Comparison of ENCODE assay signal across 8 cellular contexts in genomic region chr6:29847871-29848630, GRCh38. TPM values are rescaled to one million over a fixed set of nuclear protein-coding genes. Genes with fewer than 3 reads are reported as not detected.
A peak's percentile ranks its signal among the peaks of the same experiment; 100 is the strongest.
DNase-seq lines count a peak whose midpoint lies in the region; ATAC-seq and TF ChIP-seq lines count a peak whose summit lies in the region.

No MANE protein-coding gene starts in this region.

- TF ChIP-seq CTCF in LNCAP (IDR thresholded peaks at IDR 0.05), result peak; percentile 76
- TF ChIP-seq CTCF in ovary (IDR thresholded peaks at IDR 0.05), result peak; percentile 70 to 92 (median 85)
- peak; percentile 74 to 94 (median 88) for TF ChIP-seq CTCF in tibial nerve (IDR thresholded peaks at IDR 0.05)

- no peaks in the 10 kb centered on the region for H3K36me3 ChIP-seq in SK-N-MC (ENCODE audit: insufficient read depth, low read length)
- H3K36me3 ChIP-seq in ovary, result no peaks in the 10 kb centered on the region
- H3K36me3 ChIP-seq in tibial nerve, result no peaks in the 10 kb centered on the region

- H3K4me3 ChIP-seq in SK-N-MC (no peak overlapping the region), ovary (no peak overlapping the region), tibial nerve (no peak overlapping the region)

- 2 to 9% (median 5%) methylated on average over 10 to 14 of the region's 14 CpGs for WGBS in ovary, 3 donors
- WGBS in tibial nerve, 2 donors, result 4 to 8% methylated on average over 13 of the region's 14 CpGs

- no peaks in the 10 kb centered on the region for H3K9me3 ChIP-seq in SK-N-MC (ENCODE audit: low read depth, low read length)
- H3K9me3 ChIP-seq in ovary, result no peaks in the 10 kb centered on the region
- H3K9me3 ChIP-seq in tibial nerve, result peaks cover 0 to 5% (median 0%) of the 10 kb centered on the region in 4 donors

- TF ChIP-seq POLR2A in ovary (IDR thresholded peaks at IDR 0.05), result no peak
- TF ChIP-seq POLR2A in tibial nerve (IDR thresholded peaks at IDR 0.05), result no peak

- peak; percentile 66 for DNase-seq in ELR (ENCODE audit: low read depth)
- DNase-seq in SK-N-MC (ENCODE audit: low read depth, low spot score), result peak; percentile 8
- peak; percentile 74 for DNase-seq in activated gamma-delta T cell treated with anti-CD3 and anti-CD28 coated beads, Interleukin-2, amount 50 U/mL, for 16 hours (ENCODE audit: low read depth)
- DNase-seq in globus pallidus (ENCODE audit: low spot score), result peak; percentile 47
- DNase-seq in ovary, result peak; percentile 58 to 85 (median 80)
- DNase-seq in tibial nerve (ENCODE audit: low spot score in 2 of 2), result peak; percentile 60 to 77

- intact Hi-C loops in ovary (cut with DNase I), result loop anchor here (2.0 to 10.0 kb wide), 4 partner anchors 163 to 169 kb away; no protein-coding TSS in a partner anchor

- H3K4me1 ChIP-seq in ovary (ENCODE audit: insufficient read depth) (no peaks in the 10 kb centered on the region), tibial nerve (peaks cover 0 to 8% (median 0%) of the 10 kb centered on the region in 4 donors)

- H3K27me3 ChIP-seq in ovary (no peaks in the 10 kb centered on the region), tibial nerve (peaks cover 0 to 82% of the 10 kb centered on the region in 2 donors)

- H3K9ac ChIP-seq in SK-N-MC (ENCODE audit: insufficient read length), result no peak overlapping the region

- no peak for ATAC-seq in GM19395 (IDR thresholded peaks at IDR 0.05; ENCODE audit: unreplicated experiment)

- no peak overlapping the region for H3K27ac ChIP-seq in SK-N-MC
- H3K27ac ChIP-seq in ovary, result no peak overlapping the region
- no peak overlapping the region for H3K27ac ChIP-seq in tibial nerve

- no peak for TF ChIP-seq EP300 in ovary (IDR thresholded peaks at IDR 0.05)
- TF ChIP-seq EP300 in tibial nerve (IDR thresholded peaks at IDR 0.05), result no peak

RNA-seq across cellular contexts. Expression of gene HLA-G, which starts 20.4 kb away (rescaled TPM):
- total RNA-seq in ovary (1 to 10 TPM in 1 of 7 donors, under 1 TPM in 3, not detected in 3; 0.23 to 1.1 (median 0.43) TPM), tibial nerve (not detected)
- under 1 TPM; 0.06 to 0.23 TPM for polyA plus RNA-seq in ovary

Comparison
In these comparisons a context has a peak if more than half of its experiments do, and no peak if none do; other contexts are left out.
1. DNase-seq: peak in every context shown above with its lines; median percentile 80 in ovary; 74 in activated gamma-delta T cell treated with anti-CD3 and anti-CD28 coated beads, Interleukin-2, amount 50 U/mL, for 16 hours; 68 in tibial nerve; 66 in ELR; 47 in globus pallidus; 8 in SK-N-MC.